Comparison of ENCODE assay signal across 1 cellular context in genomic region chr2:176178807-176179271, GRCh38.
TF ChIP-seq lines count a peak whose summit lies in the region.

No MANE protein-coding gene starts in this region.

TF ChIP-seq in endothelial cell of umbilical vein, 7 proteins besides CTCF, POLR2A, EP300 and RAD21:
- peak; percentile 82 for TF ChIP-seq JUN (IDR thresholded peaks at IDR 0.05; ENCODE audit: borderline replicate concordance, insufficient read depth, insufficient read length, low read depth)
- TF ChIP-seq FOS (IDR thresholded peaks at IDR 0.05; ENCODE audit: borderline replicate concordance, insufficient read depth, low read length), result peak; percentile 86
- no peak for TF ChIP-seq GATA2 (IDR thresholded peaks at IDR 0.05; ENCODE audit: insufficient read depth, insufficient read length, low read depth, low read length)
- no peak for TF ChIP-seq POLR2AphosphoS5 (IDR thresholded peaks at IDR 0.05; ENCODE audit: insufficient read depth, low read depth, low read length)
- TF ChIP-seq MAX (IDR thresholded peaks at IDR 0.05; ENCODE audit: insufficient read depth, insufficient read length), result no peak
